Comparison of ENCODE assay signal across 8 cellular contexts in genomic region chr4:172892300-172892699, GRCh38.
A peak's percentile ranks its signal among the peaks of the same experiment; 100 is the strongest.
DNase-seq lines count a peak whose midpoint lies in the region; ATAC-seq and TF ChIP-seq lines count a peak whose summit lies in the region.

No MANE protein-coding gene starts in this region.

- TF ChIP-seq CTCF in GM10248 (IDR thresholded peaks at IDR 0.05; ENCODE audit: control extremely low read depth, extremely low read depth, low read depth, missing control alignments): peak; percentile 32
- peak; percentile 50 for TF ChIP-seq CTCF in kidney epithelial cell (IDR thresholded peaks at IDR 0.05; ENCODE audit: insufficient read depth, low read length, poor library complexity, severe bottlenecking)
- TF ChIP-seq CTCF in gastroesophageal sphincter (IDR thresholded peaks at IDR 0.05): no peak

- TF ChIP-seq POLR2A in gastroesophageal sphincter (IDR thresholded peaks at IDR 0.05): no peak

- ATAC-seq in HG02759 (IDR thresholded peaks at IDR 0.05; ENCODE audit: unreplicated experiment): peak; percentile 75
- no peak for ATAC-seq in HG03460 (IDR thresholded peaks at IDR 0.05; ENCODE audit: unreplicated experiment)
- ATAC-seq in gastroesophageal sphincter: no peak

- CTCF ChIA-PET in GM10248 (lab: Yijun Ruan, JAX): interaction anchor here (0.7 to 2.5 kb wide), 9 partner anchors 10 to 365 kb away, joined by 3 to 7 read pairs (median 3); no protein-coding TSS in a partner anchor

- H3K9me3 ChIP-seq in gastroesophageal sphincter: peaks cover 0 to 27% (median 0%) of the 10 kb centered on the region in 3 donors

- H3K27me3 ChIP-seq in kidney epithelial cell (ENCODE audit: control insufficient read depth, insufficient read depth, low read length) (no peaks in the 10 kb centered on the region), gastroesophageal sphincter (no peaks in the 10 kb centered on the region)

- no peaks in the 10 kb centered on the region for H3K36me3 ChIP-seq in kidney epithelial cell (ENCODE audit: control insufficient read depth, insufficient read depth, low read length)
- no peaks in the 10 kb centered on the region for H3K36me3 ChIP-seq in gastroesophageal sphincter

- no peak overlapping the region for H3K4me3 ChIP-seq in kidney epithelial cell (ENCODE audit: low read depth, low read length)
- no peak overlapping the region for H3K4me3 ChIP-seq in gastroesophageal sphincter

- DNase-seq in GM10248 (ENCODE audit: extremely low spot score) (no peak), SKM-1 treated with dmso at 0.1 percent for 144 hours (lab: John Stamatoyannopoulos, UW; ENCODE audit: unreplicated experiment) (peak; percentile 2), kidney epithelial cell (ENCODE audit: low read depth) (no peak), retina (no peak), SHP77 (lab: John Stamatoyannopoulos, UW) (no peak)

- WGBS in gastroesophageal sphincter (ENCODE audit: low coverage in 1 of 2), 2 donors: 35 to 43% methylated on average over 4 of the region's 4 CpGs

- TF ChIP-seq EP300 in gastroesophageal sphincter (IDR thresholded peaks at IDR 0.05): no peak

- POLR2A ChIA-PET in GM10248 (lab: Yijun Ruan, JAX): no interaction called here

- no peak overlapping the region for H3K27ac ChIP-seq in gastroesophageal sphincter

- H3K4me1 ChIP-seq in gastroesophageal sphincter: no peaks in the 10 kb centered on the region

Comparison
In these comparisons a context has a peak if more than half of its experiments do, and no peak if none do; other contexts are left out.
1. CTCF ChIP-seq: peak in GM10248 (single experiment) and kidney epithelial cell (single experiment); none in gastroesophageal sphincter (0 of 4).